Comparison of ENCODE assay signal across 13 cellular contexts in genomic region chr2:201256001-201256544, GRCh38. TPM values are rescaled to one million over a fixed set of nuclear protein-coding genes. Genes with fewer than 3 reads are reported as not detected.
DNase-seq lines count a peak whose midpoint lies in the region; ATAC-seq and TF ChIP-seq lines count a peak whose summit lies in the region.
"Had no signal": no experiment of that assay in that cellular context is flagged by ENCODE, and none has a peak within 500 bp of the region (broad histone marks: within the 10 kb centered on the region; RNA-seq: fewer than 3 reads in every experiment).

No MANE protein-coding gene starts in this region.

- H3K27me3 ChIP-seq in OCI-LY3 (ENCODE audit: low read depth, low read length) (no peaks in the 10 kb centered on the region), neutrophil (no peaks in the 10 kb centered on the region)
- H3K27me3 ChIP-seq: esophagus muscularis mucosa had no signal

- H3K27me3 Mint-ChIP-seq in activated CD8-positive, alpha-beta memory T cell treated with anti-CD3 and anti-CD28 coated beads, Interleukin-2, amount 10 ng/mL, durations not matched to agents 7 days and 5 days, result no peaks in the 10 kb centered on the region

- no peak for ATAC-seq in activated CD8-positive, alpha-beta memory T cell treated with anti-CD3 and anti-CD28 coated beads, Interleukin-2, amount 10 ng/mL, durations not matched to agents 7 days and 5 days
- ATAC-seq in sciatic nerve (no peak), HG03354 (IDR thresholded peaks at IDR 0.05; ENCODE audit: poor library complexity, severe bottlenecking, unreplicated experiment) (no peak)

- H3K79me2 ChIP-seq in OCI-LY3 (ENCODE audit: low read length), result peaks cover 54% of the 10 kb centered on the region

- CTCF ChIA-PET in activated CD8-positive, alpha-beta memory T cell treated with anti-CD3 and anti-CD28 coated beads, Interleukin-2, amount 10 ng/mL, durations not matched to agents 7 days and 5 days (lab: Charles Lee), result interaction anchor here (1.2 to 2.0 kb wide), 2 partner anchors 19 to 108 kb away, joined by 4 to 9 read pairs; no protein-coding TSS in a partner anchor

- peaks cover 43% of the 10 kb centered on the region for H3K36me3 Mint-ChIP-seq in activated CD8-positive, alpha-beta memory T cell treated with anti-CD3 and anti-CD28 coated beads, Interleukin-2, amount 10 ng/mL, durations not matched to agents 7 days and 5 days

- H3K9me3 Mint-ChIP-seq in activated CD8-positive, alpha-beta memory T cell treated with anti-CD3 and anti-CD28 coated beads, Interleukin-2, amount 10 ng/mL, durations not matched to agents 7 days and 5 days (ENCODE audit: low read depth), result peaks cover 2% of the 10 kb centered on the region

- peaks cover 71% of the 10 kb centered on the region for H3K4me1 Mint-ChIP-seq in activated CD8-positive, alpha-beta memory T cell treated with anti-CD3 and anti-CD28 coated beads, Interleukin-2, amount 10 ng/mL, durations not matched to agents 7 days and 5 days

- DNase-seq in activated CD8-positive, alpha-beta memory T cell treated with anti-CD3 and anti-CD28 coated beads, Interleukin-2, amount 10 ng/mL, durations not matched to agents 7 days and 5 days, result peak; percentile 37
- no peak for DNase-seq in activated CD8-positive, alpha-beta memory T cell treated with anti-CD3 and anti-CD28 coated beads, Interleukin-2, amount 50 U/mL, for 48 hours
- DNase-seq in amniotic epithelial cell (ENCODE audit: low read depth) (peak; percentile 65), sciatic nerve (ENCODE audit: low spot score) (no peak), NCI-H69 (lab: John Stamatoyannopoulos, UW) (no peak)
- DNase-seq: activated CD4-positive, alpha-beta T cell treated with anti-CD3 and anti-CD28 coated beads for 1 hour; mesendoderm; NCI-H2107; NK-92 treated with Interleukin-12 subunit alpha and Interleukin-12 subunit beta, amount 100 ng/mL, for 24 hours had no signal

- no peak for TF ChIP-seq CTCF in OCI-LY3 (IDR thresholded peaks at IDR 0.05; ENCODE audit: low read depth, low read length)
- TF ChIP-seq CTCF in neutrophil (IDR thresholded peaks at IDR 0.05), result no peak

- H4K20me1 ChIP-seq in OCI-LY3 (ENCODE audit: insufficient read depth, low read length), result no peaks in the 10 kb centered on the region

- no peak overlapping the region for H3K4me2 ChIP-seq in OCI-LY3 (ENCODE audit: low read length)

- no peak overlapping the region for H2AFZ ChIP-seq in OCI-LY3 (ENCODE audit: low read depth, low read length)

- no peak overlapping the region for H3K4me3 ChIP-seq in OCI-LY3 (ENCODE audit: low read length)
- H3K4me3 ChIP-seq in neutrophil (ENCODE audit: low read depth in 1 of 2, low read length in 1 of 2), result peak overlapping the region in 1 of 2 experiments; percentile 92
- H3K4me3 ChIP-seq: esophagus muscularis mucosa had no signal

- peak overlapping the region; percentile 98 for H3K27ac Mint-ChIP-seq in activated CD8-positive, alpha-beta memory T cell treated with anti-CD3 and anti-CD28 coated beads, Interleukin-2, amount 10 ng/mL, durations not matched to agents 7 days and 5 days

- peak overlapping the region; percentile 97; the same call in 1 of the 2 replicates for H3K27ac ChIP-seq in OCI-LY3 (ENCODE audit: low read length)
- H3K27ac ChIP-seq in neutrophil, result peak overlapping the region; percentile 96
- H3K27ac ChIP-seq: esophagus muscularis mucosa had no signal

- H3K4me3 Mint-ChIP-seq in activated CD8-positive, alpha-beta memory T cell treated with anti-CD3 and anti-CD28 coated beads, Interleukin-2, amount 10 ng/mL, durations not matched to agents 7 days and 5 days, result peak overlapping the region; percentile 83

- H3K9ac ChIP-seq in OCI-LY3 (ENCODE audit: low read length), result no peak overlapping the region

- H3K36me3 ChIP-seq in OCI-LY3 (replicated peaks; ENCODE audit: low read depth, low read length) (peaks cover 18% of the 10 kb centered on the region), neutrophil (no peaks in the 10 kb centered on the region)
- H3K36me3 ChIP-seq: esophagus muscularis mucosa had no signal

- intact Hi-C loops in sciatic nerve (cut with DNase I), result no loop called here

- 0 out of 2 replicates have a peak, but pooled peaks cover 4% of the 10 kb centered on the region for H3K9me3 ChIP-seq in OCI-LY3 (ENCODE audit: insufficient read depth, low read length)
- H3K9me3 ChIP-seq in neutrophil, result no peaks in the 10 kb centered on the region
- H3K9me3 ChIP-seq: esophagus muscularis mucosa had no signal

- H3K4me1 ChIP-seq in OCI-LY3 (ENCODE audit: low read length), result peaks cover 78% of the 10 kb centered on the region
- peaks cover 48 to 64% of the 10 kb centered on the region in 2 experiments for H3K4me1 ChIP-seq in neutrophil (ENCODE audit: control insufficient read depth in 1 of 2, insufficient read depth in 1 of 2, low read depth in 1 of 2, low read length in 1 of 2)

RNA-seq across cellular contexts. Expression of gene CASP8, which starts 4.3 kb away (rescaled TPM):
- 10 to 100 TPM; 77.3 to 90.0 TPM for total RNA-seq in activated CD8-positive, alpha-beta memory T cell treated with anti-CD3 and anti-CD28 coated beads, Interleukin-2, amount 10 ng/mL, durations not matched to agents 7 days and 5 days
- 12.1 TPM for total RNA-seq in sciatic nerve

Comparison
In these comparisons a context has a peak if more than half of its experiments do, and no peak if none do; other contexts are left out.
1. DNase-seq: peak in activated CD8-positive, alpha-beta memory T cell treated with anti-CD3 and anti-CD28 coated beads, Interleukin-2, amount 10 ng/mL, durations not matched to agents 7 days and 5 days (single experiment) and amniotic epithelial cell (single experiment); none in activated CD8-positive, alpha-beta memory T cell treated with anti-CD3 and anti-CD28 coated beads, Interleukin-2, amount 50 U/mL, for 48 hours (single experiment), sciatic nerve (single experiment) and NCI-H69 (single experiment).